ENCODE assay signal across 8 cellular contexts in the genomic region with DNA sequence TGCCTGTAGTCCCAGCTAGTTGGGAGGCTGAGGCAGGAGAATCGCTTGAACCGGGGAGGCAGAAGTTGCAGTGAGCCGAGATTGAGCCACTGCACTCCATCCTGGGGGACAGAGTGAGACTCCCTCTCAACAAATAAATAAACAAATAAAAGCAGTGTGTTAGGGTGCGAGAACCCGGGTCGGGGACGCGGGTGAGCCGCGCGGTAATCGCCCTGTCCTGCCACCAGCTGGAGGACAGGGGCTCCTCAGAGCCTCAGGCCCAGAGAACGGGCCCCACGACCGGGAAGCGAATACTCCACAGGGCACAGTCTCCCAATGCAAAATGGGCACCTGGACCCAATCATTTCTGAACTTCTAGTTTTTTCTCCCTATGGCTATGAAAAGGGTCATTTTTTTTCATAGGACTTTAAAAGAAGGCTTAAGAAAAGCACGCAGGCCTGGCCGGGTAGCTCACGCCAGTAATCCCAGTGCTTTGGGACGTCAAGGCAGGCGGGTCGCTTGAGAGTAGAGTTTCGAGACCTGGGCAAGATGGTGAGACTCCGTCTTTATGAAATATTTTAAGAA. TPM values are rescaled to one million over a fixed set of nuclear protein-coding genes. Genes with fewer than 3 reads are reported as not detected.
A peak's percentile ranks its signal among the peaks of the same experiment; 100 is the strongest.
DNase-seq lines count a peak whose midpoint lies in the region; ATAC-seq, FAIRE-seq and TF ChIP-seq lines count a peak whose summit lies in the region.

No MANE protein-coding gene starts in this region.

- no peak for TF ChIP-seq EP300 in A549 (IDR thresholded peaks at IDR 0.05)
- no peak for TF ChIP-seq EP300 in tibial nerve (IDR thresholded peaks at IDR 0.05)

- H3K27me3 ChIP-seq in HCT116 (ENCODE audit: insufficient read depth, low read length) (no peaks in the 10 kb centered on the region), left lung (no peaks in the 10 kb centered on the region), tibial nerve (no peaks in the 10 kb centered on the region)

- 66% methylated on average over 24 of the region's 24 CpGs for WGBS in A549 (ENCODE audit: missing lambda C conversion rate)
- WGBS in tibial nerve, 2 donors = 76 to 80% methylated on average over 24 of the region's 24 CpGs

- TF ChIP-seq CTCF in A549 (IDR thresholded peaks at IDR 0.05) = no peak
- TF ChIP-seq CTCF in HCT116 (IDR thresholded peaks at IDR 0.05 in 2 of 3, conservative IDR thresholded peaks at IDR 0.05 in 1 of 3; ENCODE audit: borderline replicate concordance in 1 of 3, insufficient read depth in 1 of 3, low read depth in 2 of 3, low read length in 2 of 3) = no peak
- TF ChIP-seq CTCF in left lung (IDR thresholded peaks at IDR 0.05) = no peak
- no peak for TF ChIP-seq CTCF in tibial nerve (IDR thresholded peaks at IDR 0.05)
- no peak for TF ChIP-seq CTCF in mucosa of descending colon (IDR thresholded peaks at IDR 0.05)

- CTCF ChIA-PET in A549 (lab: Yijun Ruan, JAX) (interaction anchor here (0.9 to 1.0 kb wide), 2 partner anchors 18 to 47 kb away, joined by 3 to 4 read pairs; partner anchors contain the start of gene HMOX1), HCT116 (lab: Charles Lee) (interaction anchor here (1.4 kb wide), 1 partner anchor 48 kb away, joined by 4 read pairs; no protein-coding TSS in a partner anchor)

- BruUV-seq in HCT116 (replicated peaks; lab: Mats Ljungman, UMichigan) = TSS peak; percentile 96

- H3K9me3 ChIP-seq in A549 = no peaks in the 10 kb centered on the region
- no peaks in the 10 kb centered on the region for H3K9me3 ChIP-seq in HCT116 (ENCODE audit: control insufficient read depth in 1 of 2, insufficient read depth in 1 of 2, low read depth in 1 of 2, low read length in 2 of 2)
- no peaks in the 10 kb centered on the region for H3K9me3 ChIP-seq in left lung
- no peaks in the 10 kb centered on the region for H3K9me3 ChIP-seq in tibial nerve
- H3K9me3 ChIP-seq in mucosa of descending colon = no peaks in the 10 kb centered on the region

- peak overlapping the region; percentile 77 for H3K4me3 ChIP-seq in A549
- peak overlapping the region; percentile 95 to 98 for H3K4me3 ChIP-seq in HCT116 (replicated peaks in 1 of 2; ENCODE audit: low read depth in 1 of 2, low read length in 2 of 2)
- H3K4me3 ChIP-seq in left lung = peak overlapping the region; percentile 93 to 96
- H3K4me3 ChIP-seq in tibial nerve = peak overlapping the region; percentile 41 to 93 (median 89)
- H3K4me3 ChIP-seq in mucosa of descending colon = no peak overlapping the region

- H3K4me2 ChIP-seq in A549 (peak overlapping the region; percentile 58), HCT116 (ENCODE audit: low read length) (peak overlapping the region; percentile 85)

- TF ChIP-seq RAD21 in A549 (conservative IDR thresholded peaks at IDR 0.05 in 1 of 2, IDR thresholded peaks at IDR 0.05 in 1 of 2) (no peak), HCT116 (IDR thresholded peaks at IDR 0.05; ENCODE audit: low read depth) (no peak)

- intact Hi-C loops in HCT116 (cut with micrococcal nuclease) = no loop called here
- intact Hi-C loops in left lung (cut with DNase I) = no loop called here
- intact Hi-C loops in mucosa of descending colon (cut with DNase I, micrococcal nuclease) = no loop called here

- no peak for ATAC-seq in A549
- peak; percentile 39 for ATAC-seq in HCT116
- no peak for ATAC-seq in left lung
- no peak for ATAC-seq in HG02571 (IDR thresholded peaks at IDR 0.05; ENCODE audit: unreplicated experiment)
- no peak for ATAC-seq in GM19351 (IDR thresholded peaks at IDR 0.05; ENCODE audit: unreplicated experiment)
- no peak for ATAC-seq in mucosa of descending colon

- H3K27ac ChIP-seq in A549 = peak overlapping the region; percentile 77 to 95
- peak overlapping the region; percentile 88 for H3K27ac ChIP-seq in HCT116 (ENCODE audit: low read depth, low read length)
- peak overlapping the region; percentile 33 to 70 for H3K27ac ChIP-seq in left lung
- peak overlapping the region in 3 of 4 donors; percentile 66 to 72 (median 71) for H3K27ac ChIP-seq in tibial nerve

- no peaks in the 10 kb centered on the region for H3K9me2 ChIP-seq in HCT116 (ENCODE audit: insufficient read depth)

- DNase-seq in A549 (ENCODE audit: low read depth in 1 of 2, low spot score in 1 of 2) = no peak
- DNase-seq in HCT116 (ENCODE audit: low read depth, low spot score) = no peak
- DNase-seq in activated naive CD4-positive, alpha-beta T cell treated with anti-CD3 and anti-CD28 coated beads, Interleukin-2, amount 50 U/mL, for 16 hours = peak; percentile 25
- no peak for DNase-seq in left lung
- no peak for DNase-seq in tibial nerve (ENCODE audit: low spot score in 2 of 2)
- DNase-seq in mucosa of descending colon = no peak

- POLR2A ChIA-PET in A549 (lab: Yijun Ruan, JAX) (no interaction called here), HCT116 (lab: Charles Lee) (no interaction called here)

- RAD21 ChIA-PET in HCT116 (lab: Charles Lee; ENCODE audit: low non-redundant PET in 1 of 2, low total read pairs in 2 of 2, uncharacterized antibody in 2 of 2, unreplicated experiment in 2 of 2) = interaction anchor here in 1 of 2 experiments (0.6 kb wide), 1 partner anchor 41 kb away, joined by 3 read pairs; no protein-coding TSS in a partner anchor

- H3K4me1 ChIP-seq in A549 = peaks cover 66% of the 10 kb centered on the region
- H3K4me1 ChIP-seq in HCT116 (ENCODE audit: control insufficient read depth in 1 of 2, insufficient read depth in 2 of 2, low read length in 2 of 2) = peaks cover 9 to 22% of the 10 kb centered on the region in 2 experiments; a peak in 3 of 4 replicates
- H3K4me1 ChIP-seq in left lung = peaks cover 7 to 42% of the 10 kb centered on the region in 2 donors
- H3K4me1 ChIP-seq in tibial nerve = peaks cover 0 to 40% (median 8%) of the 10 kb centered on the region in 4 donors
- H3K4me1 ChIP-seq in mucosa of descending colon (ENCODE audit: low read depth) = peaks cover 12% of the 10 kb centered on the region

- H4K20me1 ChIP-seq in HCT116 (ENCODE audit: insufficient read depth) = no peaks in the 10 kb centered on the region

- no peak for FAIRE-seq in A549 (lab: Jason Lieb, UNC)

- no peak overlapping the region for H2AFZ ChIP-seq in HCT116 (ENCODE audit: low read depth, low read length, poor library complexity, severe bottlenecking)

- TF ChIP-seq POLR2A in A549 (IDR thresholded peaks at IDR 0.05; ENCODE audit: low read length) (no peak), HCT116 (IDR thresholded peaks at IDR 0.05; ENCODE audit: borderline replicate concordance, extremely low read depth, insufficient read depth, insufficient read length) (no peak), tibial nerve (IDR thresholded peaks at IDR 0.05) (no peak)

- H3K36me3 ChIP-seq in HCT116 (ENCODE audit: control insufficient read depth in 1 of 2, insufficient read depth in 2 of 2, low read length in 2 of 2) = peaks cover 8 to 31% of the 10 kb centered on the region in 2 experiments
- H3K36me3 ChIP-seq in left lung = peaks cover 0 to 22% of the 10 kb centered on the region in 2 donors
- H3K36me3 ChIP-seq in tibial nerve = peaks cover 0 to 14% (median 5%) of the 10 kb centered on the region in 3 donors
- peaks cover 4% of the 10 kb centered on the region for H3K36me3 ChIP-seq in mucosa of descending colon (ENCODE audit: low read depth)

- peak overlapping the region; percentile 99 for H3K9ac ChIP-seq in HCT116 (ENCODE audit: low read length)

- peaks cover 41% of the 10 kb centered on the region for H3K79me2 ChIP-seq in HCT116 (ENCODE audit: insufficient read depth, low read length)

TF ChIP-seq in A549, 52 proteins besides CTCF, POLR2A, EP300 and RAD21 (continues in another document):
- TF ChIP-seq SREBF2 (IDR thresholded peaks at IDR 0.05) = no peak
- TF ChIP-seq, protein P1, sequence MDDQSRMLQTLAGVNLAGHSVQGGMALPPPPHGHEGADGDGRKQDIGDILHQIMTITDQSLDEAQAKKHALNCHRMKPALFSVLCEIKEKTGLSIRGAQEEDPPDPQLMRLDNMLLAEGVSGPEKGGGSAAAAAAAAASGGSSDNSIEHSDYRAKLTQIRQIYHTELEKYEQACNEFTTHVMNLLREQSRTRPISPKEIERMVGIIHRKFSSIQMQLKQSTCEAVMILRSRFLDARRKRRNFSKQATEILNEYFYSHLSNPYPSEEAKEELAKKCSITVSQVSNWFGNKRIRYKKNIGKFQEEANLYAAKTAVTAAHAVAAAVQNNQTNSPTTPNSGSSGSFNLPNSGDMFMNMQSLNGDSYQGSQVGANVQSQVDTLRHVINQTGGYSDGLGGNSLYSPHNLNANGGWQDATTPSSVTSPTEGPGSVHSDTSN (IDR thresholded peaks at IDR 0.05) = no peak

TF ChIP-seq in HCT116, 20 proteins besides CTCF, POLR2A, EP300 and RAD21 (continues in another document):
- no peak for TF ChIP-seq ELF1 (IDR thresholded peaks at IDR 0.05; ENCODE audit: borderline replicate concordance, low read depth)

RNA-seq across cellular contexts. Expression of gene MCM5, which starts 0.7 kb away (rescaled TPM):
- polyA plus RNA-seq in A549 (2011; rRNA removed) (44.5 and 50.2 TPM in 2 replicates), A549 (2017; fragmentation: RNase III; extraction: RNeasy Plus Mini Kit Qiagen cat#74134 plus additional on column Dnase treatment) (94.4 to 99.1 TPM (median 98.1 TPM) in 3 replicates)
- polyA plus RNA-seq in A549 (2012; cell fraction: cytosol; rRNA removed) = 111 and 131 TPM in 2 replicates
- polyA plus RNA-seq in A549 (2012; cell fraction: nucleus; rRNA removed) = 252 and 280 TPM in 2 replicates
- polyA minus RNA-seq in A549 (2011; rRNA and poly(A)+ RNA removed) = 92.2 and 97.7 TPM in 2 replicates
- total RNA-seq in HCT116 (2021; ENCODE audit: unreplicated experiment) (194 TPM), left lung (10 to 100 TPM; 34.9 to 62.5 TPM), tibial nerve (10 to 100 TPM; 19.8 to 25.3 (median 22.4) TPM), mucosa of descending colon (10 to 100 TPM; 18.5 to 45.2 (median 30.3) TPM)
- 94.9 and 97.0 TPM in 2 replicates for polyA plus RNA-seq in HCT116 (2012)

RNA-seq across cellular contexts. Expression of gene HMOX1, which starts 18.3 kb away (rescaled TPM):
- polyA plus RNA-seq in A549 (2011; rRNA removed) (97.7 and 129 TPM in 2 replicates), A549 (2017; fragmentation: RNase III; extraction: RNeasy Plus Mini Kit Qiagen cat#74134 plus additional on column Dnase treatment) (374 to 506 TPM (median 426 TPM) in 3 replicates)
- 295 and 372 TPM in 2 replicates for polyA plus RNA-seq in A549 (2012; cell fraction: cytosol; rRNA removed)
- 385 and 449 TPM in 2 replicates for polyA plus RNA-seq in A549 (2012; cell fraction: nucleus; rRNA removed)
- 71.2 and 79.3 TPM in 2 replicates for polyA minus RNA-seq in A549 (2011; rRNA and poly(A)+ RNA removed)
- total RNA-seq in HCT116 (2021; ENCODE audit: unreplicated experiment) (26.4 TPM), left lung (100 to 1,000 TPM in 1 of 2 donors, 10 to 100 TPM in 1; 43.4 to 355 TPM), tibial nerve (10 to 100 TPM in 3 of 4 donors, 1 to 10 TPM in 1; 7.5 to 53.7 (median 19.0) TPM), mucosa of descending colon (10 to 100 TPM; 33.8 to 71.4 (median 55.5) TPM)
- 17.6 and 20.2 TPM in 2 replicates for polyA plus RNA-seq in HCT116 (2012)
